ENCODE assay signal across 22 cellular contexts in genomic region chr16:82990155-82990554, GRCh38.
DNase-seq lines count a peak whose midpoint lies in the region; ATAC-seq, FAIRE-seq and TF ChIP-seq lines count a peak whose summit lies in the region.
"Had no signal": no experiment of that assay in that cellular context is flagged by ENCODE, and none has a peak within 500 bp of the region (broad histone marks: within the 10 kb centered on the region; RNA-seq: fewer than 3 reads in every experiment).

No MANE protein-coding gene starts in this region.

- H3K36me3 Mint-ChIP-seq in mesothelial cell of epicardium = no peaks in the 10 kb centered on the region
- H3K36me3 Mint-ChIP-seq: CD4-positive, alpha-beta memory T cell; memory B cell had no signal

- no peaks in the 10 kb centered on the region for H3K27me3 Mint-ChIP-seq in mesothelial cell of epicardium (ENCODE audit: low read depth)
- H3K27me3 Mint-ChIP-seq: activated naive CD8-positive, alpha-beta T cell treated with anti-CD3 and anti-CD28 coated beads, Interleukin-2, amount 50 U/mL, for 24 hours; CD4-positive, alpha-beta memory T cell had no signal

- no peak overlapping the region for H3K9ac ChIP-seq in SK-N-SH

- H3K36me3 ChIP-seq in SK-N-SH (replicated peaks in 1 of 2; ENCODE audit: control insufficient read depth in 1 of 2, insufficient read depth in 2 of 2, low read length in 1 of 2) = no peaks in the 10 kb centered on the region
- H3K36me3 ChIP-seq: heart left ventricle had no signal

- H3K4me1 Mint-ChIP-seq in mesothelial cell of epicardium = no peaks in the 10 kb centered on the region
- H3K4me1 Mint-ChIP-seq: activated naive CD8-positive, alpha-beta T cell treated with anti-CD3 and anti-CD28 coated beads, Interleukin-2, amount 50 U/mL, for 24 hours; CD4-positive, alpha-beta memory T cell; neural crest cell had no signal

- TF ChIP-seq CTCF in SK-N-SH (IDR thresholded peaks at IDR 0.05) (no peak), astrocyte of the spinal cord (IDR thresholded peaks at IDR 0.05; ENCODE audit: low read depth, low read length) (no peak), fibroblast of villous mesenchyme (IDR thresholded peaks at IDR 0.05; ENCODE audit: insufficient read depth, low read depth, low read length) (no peak), mesothelial cell of epicardium (IDR thresholded peaks at IDR 0.05; ENCODE audit: unreplicated experiment) (no peak)

- DNase-seq in SK-N-SH (no peak), astrocyte of the spinal cord (ENCODE audit: low read depth, low spot score) (peak; percentile 68), fibroblast of villous mesenchyme (ENCODE audit: low read depth) (peak; percentile 14), mesothelial cell of epicardium (ENCODE audit: low spot score in 2 of 2, unreplicated experiment in 2 of 2) (no peak), G401 (ENCODE audit: low spot score) (no peak), RCC 7860 (ENCODE audit: low spot score) (no peak)
- no peak for DNase-seq in stimulated activated CD4-positive, alpha-beta T cell treated with anti-CD3 and anti-CD28 coated beads, Interleukin-4, amount 100 ng/mL, for 4 hours
- DNase-seq: activated naive CD8-positive, alpha-beta T cell treated with anti-CD3 and anti-CD28 coated beads, Interleukin-2, amount 50 U/mL, for 24 hours; CD4-positive, alpha-beta memory T cell; DMS79 treated with DMSO at 0.1 percent for 48 hours; heart left ventricle; NCI-H187 treated with DMSO at 0.1 percent for 48 hours; stimulated activated CD4-positive, alpha-beta T cell treated with anti-CD3 and anti-CD28 coated beads, Interleukin-15, amount 100 ng/mL, for 24 hours; stimulated activated naive CD4-positive, alpha-beta T cell treated with Interleukin-2 at 50 U/mL for 16 hours; trophoblast cell had no signal

- no peak overlapping the region for H3K27ac Mint-ChIP-seq in mesothelial cell of epicardium
- H3K27ac Mint-ChIP-seq: activated naive CD8-positive, alpha-beta T cell treated with anti-CD3 and anti-CD28 coated beads, Interleukin-2, amount 50 U/mL, for 24 hours; CD4-positive, alpha-beta memory T cell; memory B cell; T-helper 2 cell treated with Interferon-gamma antibody and Interleukin-4, amounts not matched to agents 5 μg/mL and 100 μg/mL, for 36 hours had no signal

- peak overlapping the region; percentile 17; the same call in 1 of the 2 replicates for H3K4me2 ChIP-seq in SK-N-SH

- H3K4me3 Mint-ChIP-seq in mesothelial cell of epicardium = no peak overlapping the region
- H3K4me3 Mint-ChIP-seq: activated naive CD8-positive, alpha-beta T cell treated with anti-CD3 and anti-CD28 coated beads, Interleukin-2, amount 50 U/mL, for 24 hours; CD4-positive, alpha-beta memory T cell; memory B cell; neural crest cell; T-helper 2 cell treated with Interferon-gamma antibody and Interleukin-4, amounts not matched to agents 5 μg/mL and 100 μg/mL, for 36 hours had no signal

- no peak; the same call in 2 of the 3 replicates for ATAC-seq in SK-N-SH treated with all-trans-retinoic acid at 6 μM for 48 hours
- ATAC-seq: activated naive CD8-positive, alpha-beta T cell treated with anti-CD3 and anti-CD28 coated beads, Interleukin-2, amount 50 U/mL, for 24 hours; heart left ventricle; HepG2 had no signal

- WGBS in SK-N-SH (ENCODE audit: low lambda C conversion rate) = 6% methylated on average over 3 of the region's 3 CpGs

- no peak overlapping the region for H3K4me3 ChIP-seq in SK-N-SH (ENCODE audit: low read depth in 2 of 2, low read length in 1 of 2)
- H3K4me3 ChIP-seq in astrocyte of the spinal cord (ENCODE audit: low read depth, low read length) = no peak overlapping the region
- H3K4me3 ChIP-seq in fibroblast of villous mesenchyme (ENCODE audit: low read depth, low read length) = no peak overlapping the region
- H3K4me3 ChIP-seq: heart left ventricle had no signal

- no peaks in the 10 kb centered on the region; the same call in 1 of the 2 replicates for H3K79me2 ChIP-seq in SK-N-SH (ENCODE audit: insufficient read depth)

- peaks cover 0 to 2% of the 10 kb centered on the region in 2 experiments; a peak in 1 of 4 replicates for H3K4me1 ChIP-seq in SK-N-SH (ENCODE audit: control insufficient read depth in 1 of 2, insufficient read depth in 2 of 2, low read depth in 1 of 2, low read length in 1 of 2)
- H3K4me1 ChIP-seq: heart left ventricle had no signal

- H3K27ac ChIP-seq in SK-N-SH (ENCODE audit: low read depth in 2 of 2, low read length in 1 of 2) = peak overlapping the region in 1 of 2 experiments; percentile 67; a peak in 2 of 4 replicates
- H3K27ac ChIP-seq: 22Rv1, heart left ventricle had no signal

- H2AFZ ChIP-seq in SK-N-SH (ENCODE audit: low read depth) = no peak overlapping the region; the same call in 1 of the 2 replicates

- H3K9me3 ChIP-seq in SK-N-SH = no peaks in the 10 kb centered on the region
- H3K9me3 ChIP-seq: heart left ventricle had no signal

- H3K9me2 ChIP-seq in SK-N-SH = no peaks in the 10 kb centered on the region

- no peak for TF ChIP-seq EP300 in SK-N-SH (IDR thresholded peaks at IDR 0.05; ENCODE audit: borderline replicate concordance in 1 of 2, low read depth in 1 of 2, low read length in 1 of 2)

- FAIRE-seq in RCC 7860 (lab: Jason Lieb, UNC) = no peak
- FAIRE-seq: HepG2, islet of Langerhans had no signal

- in situ Hi-C loops in astrocyte of the spinal cord (cut with HindIII; ENCODE audit: low sequenced_read_pairs) = no loop called here
- in situ Hi-C loops in G401 (cut with HindIII; ENCODE audit: low sequenced_read_pairs) = no loop called here

- H4K20me1 ChIP-seq in SK-N-SH (ENCODE audit: insufficient read depth) = no peaks in the 10 kb centered on the region

- POLR2A ChIA-PET in SK-N-SH (lab: Yijun Ruan, JAX) = no interaction called here

- no peak for TF ChIP-seq RAD21 in SK-N-SH (IDR thresholded peaks at IDR 0.05; ENCODE audit: low read length)

- peaks cover 8% of the 10 kb centered on the region for H3F3A ChIP-seq in SK-N-SH (replicated peaks; ENCODE audit: insufficient read depth)

- no peaks in the 10 kb centered on the region for H3K9me3 Mint-ChIP-seq in mesothelial cell of epicardium
- H3K9me3 Mint-ChIP-seq: activated naive CD8-positive, alpha-beta T cell treated with anti-CD3 and anti-CD28 coated beads, Interleukin-2, amount 50 U/mL, for 24 hours; memory B cell; neural crest cell had no signal

- no peaks in the 10 kb centered on the region for H3K27me3 ChIP-seq in SK-N-SH (ENCODE audit: insufficient read depth)
- H3K27me3 ChIP-seq: heart left ventricle had no signal

- CTCF ChIA-PET in SK-N-SH (lab: Yijun Ruan, JAX) = no interaction called here

TF ChIP-seq in SK-N-SH, 30 proteins besides CTCF, POLR2A, EP300 and RAD21 (continues in another document):
- TF ChIP-seq USF2 (IDR thresholded peaks at IDR 0.05; ENCODE audit: borderline replicate concordance, low read depth, low read length) = no peak
- TF ChIP-seq NRF1 (IDR thresholded peaks at IDR 0.05; ENCODE audit: low read depth, low read length) = no peak
- TF ChIP-seq FOSL2 (IDR thresholded peaks at IDR 0.05; ENCODE audit: borderline replicate concordance, low read depth) = peak; percentile 56; the same call in 1 of the 2 replicates
- TF ChIP-seq CHD2 (IDR thresholded peaks at IDR 0.05; ENCODE audit: low read length, partially characterized antibody) = no peak
- no peak for TF ChIP-seq GABPA (IDR thresholded peaks at IDR 0.05; ENCODE audit: low read depth)
- no peak for TF ChIP-seq RFX5 (IDR thresholded peaks at IDR 0.05; ENCODE audit: low read length)
- no peak for TF ChIP-seq RXRA (IDR thresholded peaks at IDR 0.05; ENCODE audit: borderline replicate concordance, low read depth)
- TF ChIP-seq GATA2 (CRISPR knock-in tag; IDR thresholded peaks at IDR 0.05) = no peak
- no peak for TF ChIP-seq MAX (IDR thresholded peaks at IDR 0.05; ENCODE audit: low read depth)
- no peak for TF ChIP-seq TEAD4 (IDR thresholded peaks at IDR 0.05; ENCODE audit: borderline replicate concordance, insufficient read depth)
- TF ChIP-seq JUND (IDR thresholded peaks at IDR 0.05) = peak; percentile 41

TF ChIP-seq in SK-N-SH treated with all-trans-retinoic acid at 6 μM for 48 hours, 23 proteins besides CTCF, POLR2A, EP300 and RAD21:
- TF ChIP-seq RARB (CRISPR knock-in tag; IDR thresholded peaks at IDR 0.05) (no peak), ZNF70 (CRISPR knock-in tag; IDR thresholded peaks at IDR 0.05) (no peak), TOX (CRISPR knock-in tag; IDR thresholded peaks at IDR 0.05; ENCODE audit: borderline replicate concordance) (no peak), ZFP3 (CRISPR knock-in tag; IDR thresholded peaks at IDR 0.05) (no peak), ZFP30 (CRISPR knock-in tag; IDR thresholded peaks at IDR 0.05) (no peak)
TF ChIP-seq in SK-N-SH treated with all-trans-retinoic acid at 6 μM for 48 hours: peak in this region for 0.

Comparison
In these comparisons a context has a peak if more than half of its experiments do, and no peak if none do; other contexts are left out.
1. DNase-seq: peak in astrocyte of the spinal cord (single experiment) and fibroblast of villous mesenchyme (single experiment); none in SK-N-SH (single experiment), mesothelial cell of epicardium (0 of 2), G401 (single experiment), RCC 7860 (single experiment) and stimulated activated CD4-positive, alpha-beta T cell treated with anti-CD3 and anti-CD28 coated beads, Interleukin-4, amount 100 ng/mL, for 4 hours (0 of 2).